In the genomic region with DNA sequence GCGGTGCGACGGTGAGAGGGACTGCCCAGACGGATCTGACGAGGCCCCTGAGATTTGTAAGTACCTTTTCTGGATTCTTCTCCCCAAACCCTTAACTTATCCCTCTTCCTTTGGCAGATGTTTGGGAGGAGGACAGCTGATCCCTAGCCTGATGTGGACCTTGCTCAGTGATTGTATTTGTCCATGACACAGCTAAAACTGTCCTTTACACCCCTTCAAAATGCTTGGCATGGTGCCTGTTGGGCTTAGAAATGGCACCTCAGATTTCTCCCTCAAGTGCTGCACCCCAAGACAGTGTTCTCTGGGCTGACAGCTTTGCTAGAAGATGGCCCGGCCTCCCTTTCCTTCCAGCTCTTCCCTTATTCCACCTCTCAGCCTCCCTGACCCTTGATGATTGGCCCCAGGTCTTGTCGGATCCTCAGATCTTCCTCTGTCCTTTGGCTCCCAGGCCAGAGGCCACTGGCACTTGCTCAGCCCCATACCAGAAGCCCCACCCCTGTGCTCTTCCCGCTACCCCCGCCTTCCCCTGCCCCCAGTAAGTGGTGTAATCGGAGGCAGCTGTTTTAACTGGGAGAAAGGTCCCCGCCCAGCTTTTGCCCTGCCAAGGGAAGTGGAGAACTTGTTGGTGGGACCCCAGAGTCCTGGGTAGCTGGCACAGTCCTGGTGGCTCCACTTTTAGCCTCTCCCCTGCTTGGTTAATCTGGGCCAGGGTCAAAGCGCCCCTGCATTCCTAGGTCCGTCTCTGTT, we compare ENCODE assay signal across 13 cellular contexts. TPM values are rescaled to one million over a fixed set of nuclear protein-coding genes. Genes with fewer than 3 reads are reported as not detected.
DNase-seq lines count a peak whose midpoint lies in the region; ATAC-seq and TF ChIP-seq lines count a peak whose summit lies in the region.
"Had no signal": no experiment of that assay in that cellular context is flagged by ENCODE, and none has a peak within 500 bp of the region (broad histone marks: within the 10 kb centered on the region; RNA-seq: fewer than 3 reads in every experiment).

No MANE protein-coding gene starts in this region.

- H3K36me3 ChIP-seq in endodermal cell (ENCODE audit: control insufficient read depth, insufficient read depth, low read length) (peaks cover 32% of the 10 kb centered on the region), mesenchymal stem cell (ENCODE audit: control insufficient read depth in 1 of 2, insufficient read depth in 2 of 2, low read depth in 1 of 2, low read length in 2 of 2) (peaks cover 69% of the 10 kb centered on the region in 2 experiments), tibial nerve (peaks cover 0 to 58% (median 6%) of the 10 kb centered on the region in 3 donors), PC-3 (ENCODE audit: low read depth, low read length) (no peaks in the 10 kb centered on the region), PC-9 (ENCODE audit: low read depth) (no peaks in the 10 kb centered on the region)

- H3K4me3 ChIP-seq in NB4 (ENCODE audit: low read depth, low read length) (no peak overlapping the region), endodermal cell (ENCODE audit: low read length) (no peak overlapping the region), mesenchymal stem cell (ENCODE audit: insufficient read depth in 1 of 2, low read depth in 1 of 2, low read length in 2 of 2) (peak overlapping the region in 1 of 2 experiments; percentile 30), tibial nerve (no peak overlapping the region), PC-3 (ENCODE audit: low read length) (no peak overlapping the region), PC-9 (no peak overlapping the region)

- no peaks in the 10 kb centered on the region for H3K9me3 Mint-ChIP-seq in endodermal cell
- H3K9me3 Mint-ChIP-seq: natural killer cell had no signal

- H3K4me2 ChIP-seq in mesenchymal stem cell (ENCODE audit: low read length, poor library complexity, severe bottlenecking) (no peak overlapping the region), PC-3 (ENCODE audit: low read length) (no peak overlapping the region), PC-9 (no peak overlapping the region)

- no peaks in the 10 kb centered on the region for H4K20me1 ChIP-seq in PC-3 (ENCODE audit: low read length)
- no peaks in the 10 kb centered on the region for H4K20me1 ChIP-seq in PC-9 (ENCODE audit: insufficient read depth)

- H3K9me3 ChIP-seq in endodermal cell (ENCODE audit: control insufficient read depth, low read length), result no peaks in the 10 kb centered on the region
- no peaks in the 10 kb centered on the region for H3K9me3 ChIP-seq in mesenchymal stem cell (ENCODE audit: control insufficient read depth, low read length)
- H3K9me3 ChIP-seq in tibial nerve, result no peaks in the 10 kb centered on the region
- no peaks in the 10 kb centered on the region for H3K9me3 ChIP-seq in PC-3 (ENCODE audit: low read length)
- no peaks in the 10 kb centered on the region for H3K9me3 ChIP-seq in PC-9 (ENCODE audit: insufficient read depth, low read depth)

- H2AFZ ChIP-seq in mesenchymal stem cell (ENCODE audit: low read depth, low read length), result no peak overlapping the region
- no peak overlapping the region for H2AFZ ChIP-seq in PC-3 (ENCODE audit: low read length)
- H2AFZ ChIP-seq in PC-9, result no peak overlapping the region

- H2BK15ac ChIP-seq in mesenchymal stem cell (ENCODE audit: low read depth, poor library complexity, severe bottlenecking), result no peak overlapping the region

- intact Hi-C loops in PC-3 (cut with micrococcal nuclease) (no loop called here), PC-9 (cut with micrococcal nuclease; ENCODE audit: unreplicated experiment) (no loop called here)

- H4K8ac ChIP-seq in mesenchymal stem cell (ENCODE audit: low read length), result no peak overlapping the region

- H2BK120ac ChIP-seq in mesenchymal stem cell (ENCODE audit: low read depth, low read length), result no peak overlapping the region

- peak in 1 of 2 donors; percentile 55 for TF ChIP-seq EP300 in tibial nerve (IDR thresholded peaks at IDR 0.05)

- 84 to 94% methylated on average over 7 to 13 of the region's 13 CpGs for WGBS in endodermal cell (ENCODE audit: insufficient coverage in 1 of 2, insufficient read length in 1 of 2), 2 experiments
- 80% methylated on average over 9 of the region's 13 CpGs for WGBS in mesenchymal stem cell
- 38 to 57% methylated on average over 13 of the region's 13 CpGs for WGBS in tibial nerve, 2 donors

- H3K27me3 Mint-ChIP-seq in endodermal cell (ENCODE audit: insufficient read depth), result no peaks in the 10 kb centered on the region

- peak overlapping the region in 1 of 2 experiments; percentile 2 for H3K23ac ChIP-seq in mesenchymal stem cell (ENCODE audit: low read length in 2 of 2)

- no peak for TF ChIP-seq POLR2A in NB4 (IDR thresholded peaks at IDR 0.05; ENCODE audit: extremely low read depth, insufficient read length)
- TF ChIP-seq POLR2A in tibial nerve (IDR thresholded peaks at IDR 0.05), result no peak

- no peaks in the 10 kb centered on the region for H3K9me2 ChIP-seq in PC-3 (replicated peaks; ENCODE audit: low read length)
- no peaks in the 10 kb centered on the region for H3K9me2 ChIP-seq in PC-9 (ENCODE audit: insufficient read depth)

- no peak overlapping the region for H3K14ac ChIP-seq in mesenchymal stem cell (ENCODE audit: low read length in 2 of 2)

- peaks cover 45% of the 10 kb centered on the region for H3K79me1 ChIP-seq in mesenchymal stem cell (replicated peaks; ENCODE audit: low read length, poor library complexity, severe bottlenecking)

- H3K27ac ChIP-seq in endodermal cell (ENCODE audit: low read depth, low read length) (no peak overlapping the region), mesenchymal stem cell (ENCODE audit: low read length, poor library complexity, severe bottlenecking) (no peak overlapping the region), tibial nerve (peak overlapping the region in 3 of 4 donors; percentile 55 to 99 (median 97)), PC-3 (ENCODE audit: low read length) (no peak overlapping the region), PC-9 (no peak overlapping the region)
- H3K27ac ChIP-seq: epithelial cell of prostate had no signal

- H3K4ac ChIP-seq in mesenchymal stem cell (ENCODE audit: low read depth in 1 of 2, low read length in 2 of 2), result no peak overlapping the region

- H3K36me3 Mint-ChIP-seq in endodermal cell (ENCODE audit: low read depth), result peaks cover 38% of the 10 kb centered on the region
- H3K36me3 Mint-ChIP-seq: natural killer cell had no signal

- BruUV-seq in PC-3 (replicated peaks; lab: Mats Ljungman, UMichigan), result no TSS peak
- BruUV-seq in PC-9 (replicated peaks; lab: Mats Ljungman, UMichigan), result no TSS peak

- H2AK5ac ChIP-seq in mesenchymal stem cell (ENCODE audit: low read length, severe bottlenecking), result no peak overlapping the region

- no peak overlapping the region for H2BK5ac ChIP-seq in mesenchymal stem cell (ENCODE audit: low read depth, low read length, poor library complexity, severe bottlenecking)

- H3K9ac ChIP-seq in endodermal cell (ENCODE audit: extremely low read depth, low read length, poor library complexity, severe bottlenecking), result no peak overlapping the region
- peak overlapping the region; percentile 72 for H3K9ac ChIP-seq in mesenchymal stem cell (ENCODE audit: low read length)
- no peak overlapping the region for H3K9ac ChIP-seq in PC-3 (ENCODE audit: low read length)

- peaks cover 13% of the 10 kb centered on the region for H3K4me1 Mint-ChIP-seq in endodermal cell
- H3K4me1 Mint-ChIP-seq: natural killer cell had no signal

- H3K79me2 ChIP-seq in PC-3 (ENCODE audit: low read length), result no peaks in the 10 kb centered on the region
- no peaks in the 10 kb centered on the region for H3K79me2 ChIP-seq in PC-9 (ENCODE audit: low read depth)

- no peak overlapping the region for H3K18ac ChIP-seq in mesenchymal stem cell (ENCODE audit: low read depth in 1 of 2, low read length in 2 of 2)

- H3K27ac Mint-ChIP-seq in endodermal cell, result peak overlapping the region; percentile 71
- H3K27ac Mint-ChIP-seq: natural killer cell had no signal

- no peaks in the 10 kb centered on the region for H3K27me3 ChIP-seq in endodermal cell (ENCODE audit: control insufficient read depth, insufficient read depth, low read length, poor library complexity, severe bottlenecking)
- H3K27me3 ChIP-seq in mesenchymal stem cell (ENCODE audit: control insufficient read depth in 1 of 2, insufficient read depth in 1 of 2, low read length in 2 of 2), result no peaks in the 10 kb centered on the region
- no peaks in the 10 kb centered on the region for H3K27me3 ChIP-seq in tibial nerve
- H3K27me3 ChIP-seq in PC-3 (ENCODE audit: low read length), result no peaks in the 10 kb centered on the region
- H3K27me3 ChIP-seq in PC-9 (ENCODE audit: insufficient read depth, low read depth), result no peaks in the 10 kb centered on the region

- peaks cover 10% of the 10 kb centered on the region for H3K4me1 ChIP-seq in endodermal cell (ENCODE audit: control insufficient read depth, insufficient read depth, low read length)
- H3K4me1 ChIP-seq in mesenchymal stem cell (ENCODE audit: control insufficient read depth, insufficient read depth, low read depth, low read length), result peaks cover 20% of the 10 kb centered on the region
- H3K4me1 ChIP-seq in tibial nerve, result peaks cover 0 to 100% (median 64%) of the 10 kb centered on the region in 4 donors
- 0 out of 2 replicates have a peak, but pooled peaks cover 5% of the 10 kb centered on the region for H3K4me1 ChIP-seq in PC-3 (ENCODE audit: insufficient read depth, low read length)
- peaks cover 6% of the 10 kb centered on the region for H3K4me1 ChIP-seq in PC-9 (replicated peaks; ENCODE audit: insufficient read depth)

- TF ChIP-seq CTCF in NB4 (IDR thresholded peaks at IDR 0.05; ENCODE audit: low read depth, low read length) (no peak), endodermal cell (conservative IDR thresholded peaks at IDR 0.05) (no peak), tibial nerve (IDR thresholded peaks at IDR 0.05) (no peak), PC-3 (conservative IDR thresholded peaks at IDR 0.05; ENCODE audit: low read depth, low read length) (no peak), PC-9 (conservative IDR thresholded peaks at IDR 0.05) (no peak)

- H3F3A ChIP-seq in PC-3 (ENCODE audit: low read length, unreplicated experiment) (no peaks in the 10 kb centered on the region), PC-9 (ENCODE audit: insufficient read depth, low read depth) (no peaks in the 10 kb centered on the region)

- H3K4me3 Mint-ChIP-seq in endodermal cell, result no peak overlapping the region
- H3K4me3 Mint-ChIP-seq: natural killer cell had no signal

- no peak overlapping the region for H2BK12ac ChIP-seq in mesenchymal stem cell (ENCODE audit: low read length in 2 of 2)

- DNase-seq in NB4 (ENCODE audit: low read depth), result peak; percentile 56
- peak; percentile 51 for DNase-seq in endodermal cell
- DNase-seq in mesenchymal stem cell, result no peak
- DNase-seq in tibial nerve (ENCODE audit: low spot score in 2 of 2), result peak; percentile 76 to 86
- DNase-seq in NCI-H2227 treated with DMSO at 0.1 percent for 48 hours (lab: John Stamatoyannopoulos, UW), result no peak
- DNase-seq in PC-3, result no peak
- no peak for DNase-seq in PC-9
- no peak for DNase-seq in SKM-1 (lab: John Stamatoyannopoulos, UW; ENCODE audit: unreplicated experiment)
- DNase-seq: activated CD4-positive, CD25-positive, alpha-beta regulatory T cell; activated naive CD4-positive, alpha-beta T cell; KBM-7; natural killer cell had no signal

- CTCF ChIA-PET in PC-3 (lab: Charles Lee), result no interaction called here
- CTCF ChIA-PET in PC-9 (lab: Charles Lee), result no interaction called here

- POLR2A ChIA-PET in PC-3 (lab: Charles Lee; ENCODE audit: unreplicated experiment), result no interaction called here
- POLR2A ChIA-PET in PC-9 (lab: Charles Lee; ENCODE audit: unreplicated experiment), result no interaction called here

- ATAC-seq in PC-3, result no peak
- ATAC-seq: natural killer cell had no signal

- H4K91ac ChIP-seq in mesenchymal stem cell (ENCODE audit: low read length), result no peak overlapping the region

RNA-seq across cellular contexts. Expression of a gene that starts 8.7 kb away (rescaled TPM):
- total RNA-seq in endodermal cell, result not detected
- polyA plus RNA-seq in endodermal cell (2013, experiment 1 of 2), result not detected
- not detected for polyA plus RNA-seq in endodermal cell (2013, experiment 2 of 2)
- not detected for polyA plus RNA-seq in mesenchymal stem cell (2013, experiment 1 of 2)
- polyA plus RNA-seq in mesenchymal stem cell (2013, experiment 2 of 2), result not detected
- total RNA-seq in tibial nerve, result not detected
- total RNA-seq in PC-3 (2014; rRNA removed), result not detected in 2 replicates
- total RNA-seq in PC-9 (2021), result not detected in 2 replicates
- total RNA-seq: natural killer cell had no signal

RNA-seq across cellular contexts. Expression of a gene that starts 10.4 kb away (rescaled TPM):
- total RNA-seq in endodermal cell (10 to 100 TPM; 74.5 to 87.7 TPM), tibial nerve (100 to 1,000 TPM; 410 to 653 (median 527) TPM), PC-3 (2014; rRNA removed) (14.7 and 21.8 TPM in 2 replicates), PC-9 (2021) (51.4 and 70.1 TPM in 2 replicates)
- 42.2 TPM for polyA plus RNA-seq in endodermal cell (2013, experiment 1 of 2)
- polyA plus RNA-seq in endodermal cell (2013, experiment 2 of 2), result 43.6 TPM
- 68.9 TPM for polyA plus RNA-seq in mesenchymal stem cell (2013, experiment 1 of 2)
- polyA plus RNA-seq in mesenchymal stem cell (2013, experiment 2 of 2), result 57.9 TPM

RNA-seq across cellular contexts. Expression of a gene that starts 27.5 kb away (rescaled TPM):
- total RNA-seq in endodermal cell (100 to 1,000 TPM in 1 of 2 donors, 10 to 100 TPM in 1; 60.2 to 102 TPM), tibial nerve (100 to 1,000 TPM; 140 to 247 (median 183) TPM), PC-3 (2014; rRNA removed) (20.8 and 28.4 TPM in 2 replicates), PC-9 (2021) (112 and 122 TPM in 2 replicates)
- 37.7 TPM for polyA plus RNA-seq in endodermal cell (2013, experiment 1 of 2)
- 30.1 TPM for polyA plus RNA-seq in endodermal cell (2013, experiment 2 of 2)
- polyA plus RNA-seq in mesenchymal stem cell (2013, experiment 1 of 2), result 87.5 TPM
- polyA plus RNA-seq in mesenchymal stem cell (2013, experiment 2 of 2), result 89.4 TPM

RNA-seq across cellular contexts. Expression of a gene that starts 49.8 kb away (rescaled TPM):
- total RNA-seq in endodermal cell (10 to 100 TPM; 13.5 to 21.7 TPM), tibial nerve (10 to 100 TPM; 29.3 to 42.2 (median 38.6) TPM), PC-3 (2014; rRNA removed) (17.4 and 20.2 TPM in 2 replicates), PC-9 (2021) (13.8 and 20.2 TPM in 2 replicates)
- 37.0 TPM for polyA plus RNA-seq in endodermal cell (2013, experiment 1 of 2)
- 34.9 TPM for polyA plus RNA-seq in endodermal cell (2013, experiment 2 of 2)
- 28.9 TPM for polyA plus RNA-seq in mesenchymal stem cell (2013, experiment 1 of 2)
- polyA plus RNA-seq in mesenchymal stem cell (2013, experiment 2 of 2), result 27.0 TPM

Comparison
In these comparisons a context has a peak if more than half of its experiments do, and no peak if none do; other contexts are left out.
1. DNase-seq: peak in NB4 (single experiment), endodermal cell (single experiment) and tibial nerve (2 of 2); none in mesenchymal stem cell (single experiment), NCI-H2227 treated with DMSO at 0.1 percent for 48 hours (single experiment), PC-3 (single experiment), PC-9 (0 of 2) and SKM-1 (single experiment).
2. H3K27ac ChIP-seq: peak in tibial nerve (3 of 4); none in endodermal cell (single experiment), mesenchymal stem cell (single experiment), PC-3 (single experiment) and PC-9 (single experiment).